1 cellular context compared by ENCODE assay signal in the genomic region with DNA sequence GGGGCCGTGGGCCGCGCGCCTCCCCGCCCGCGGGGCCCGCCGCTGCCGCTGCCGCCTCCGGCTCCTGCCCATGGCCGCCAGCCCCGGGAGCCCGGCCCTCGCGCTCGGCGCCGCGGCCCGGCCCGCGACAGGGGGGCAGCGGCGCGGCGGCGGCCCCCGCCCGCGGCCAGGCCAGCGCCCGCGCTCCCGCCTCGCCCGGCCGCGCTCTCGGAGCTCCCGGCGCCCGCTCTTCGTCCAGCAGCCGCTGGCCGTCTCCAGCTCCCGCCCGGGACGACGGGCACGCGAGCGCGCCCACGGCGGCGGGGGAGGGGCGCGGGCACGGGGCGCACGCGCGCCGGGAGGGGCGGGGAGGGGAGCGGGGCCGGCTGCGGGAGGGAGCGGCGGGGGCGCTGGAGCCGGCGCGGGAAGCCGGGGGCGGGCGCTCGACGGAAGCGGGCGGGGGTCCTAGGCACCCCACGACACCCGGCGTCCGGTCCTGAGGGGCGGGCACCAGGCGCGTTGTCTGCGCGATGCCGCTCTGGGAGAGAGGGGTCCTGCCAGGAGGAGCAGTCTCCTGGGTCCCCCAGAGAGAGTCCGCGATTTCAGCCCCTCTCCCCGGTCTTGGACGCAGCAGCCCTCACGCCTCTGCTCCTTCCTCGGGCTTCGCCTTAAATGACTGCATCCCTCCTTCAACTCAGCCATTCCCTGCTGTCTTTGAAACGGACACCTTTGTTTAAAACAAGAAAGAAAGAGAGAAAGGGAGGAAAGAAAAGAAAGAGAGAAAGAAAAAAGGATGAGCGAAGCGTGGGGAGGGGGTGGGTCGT.
TF ChIP-seq lines count a peak whose summit lies in the region.

No MANE protein-coding gene starts in this region.

TF ChIP-seq in A549, 52 proteins besides CTCF, POLR2A, EP300 and RAD21 (continued from another document):
- TF ChIP-seq CBX2 (IDR thresholded peaks at IDR 0.05; ENCODE audit: borderline replicate concordance, low read depth), result no peak
- TF ChIP-seq KDM1A (IDR thresholded peaks at IDR 0.05; ENCODE audit: low read depth), result no peak
- no peak for TF ChIP-seq PHF8 (IDR thresholded peaks at IDR 0.05; ENCODE audit: borderline replicate concordance, low read depth)
- no peak for TF ChIP-seq FOSL2 (IDR thresholded peaks at IDR 0.05)
- no peak for TF ChIP-seq FOSL2 (CRISPR knock-in tag; IDR thresholded peaks at IDR 0.05)
- no peak for TF ChIP-seq CHD2 (IDR thresholded peaks at IDR 0.05; ENCODE audit: low read length, partially characterized antibody)
- no peak for TF ChIP-seq HOXB5 (CRISPR knock-in tag; IDR thresholded peaks at IDR 0.05)
- no peak for TF ChIP-seq HDAC2 (IDR thresholded peaks at IDR 0.05)
- TF ChIP-seq ESRRA (IDR thresholded peaks at IDR 0.05; ENCODE audit: borderline replicate concordance, low read length), result no peak
- TF ChIP-seq FOXS1 (CRISPR knock-in tag; IDR thresholded peaks at IDR 0.05), result no peak
- no peak for TF ChIP-seq RNF2 (IDR thresholded peaks at IDR 0.05; ENCODE audit: borderline replicate concordance, low read depth)
- TF ChIP-seq MYC (IDR thresholded peaks at IDR 0.05; ENCODE audit: borderline replicate concordance, low read length), result no peak
- TF ChIP-seq, protein P1, sequence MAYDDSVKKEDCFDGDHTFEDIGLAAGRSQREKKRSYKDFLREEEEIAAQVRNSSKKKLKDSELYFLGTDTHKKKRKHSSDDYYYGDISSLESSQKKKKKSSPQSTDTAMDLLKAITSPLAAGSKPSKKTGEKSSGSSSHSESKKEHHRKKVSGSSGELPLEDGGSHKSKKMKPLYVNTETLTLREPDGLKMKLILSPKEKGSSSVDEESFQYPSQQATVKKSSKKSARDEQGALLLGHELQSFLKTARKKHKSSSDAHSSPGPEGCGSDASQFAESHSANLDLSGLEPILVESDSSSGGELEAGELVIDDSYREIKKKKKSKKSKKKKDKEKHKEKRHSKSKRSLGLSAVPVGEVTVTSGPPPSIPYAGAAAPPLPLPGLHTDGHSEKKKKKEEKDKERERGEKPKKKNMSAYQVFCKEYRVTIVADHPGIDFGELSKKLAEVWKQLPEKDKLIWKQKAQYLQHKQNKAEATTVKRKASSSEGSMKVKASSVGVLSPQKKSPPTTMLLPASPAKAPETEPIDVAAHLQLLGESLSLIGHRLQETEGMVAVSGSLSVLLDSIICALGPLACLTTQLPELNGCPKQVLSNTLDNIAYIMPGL (CRISPR knock-in tag; IDR thresholded peaks at IDR 0.05; ENCODE audit: borderline replicate concordance), result no peak
- TF ChIP-seq JUNB (IDR thresholded peaks at IDR 0.05), result no peak
- TF ChIP-seq, protein P2, sequence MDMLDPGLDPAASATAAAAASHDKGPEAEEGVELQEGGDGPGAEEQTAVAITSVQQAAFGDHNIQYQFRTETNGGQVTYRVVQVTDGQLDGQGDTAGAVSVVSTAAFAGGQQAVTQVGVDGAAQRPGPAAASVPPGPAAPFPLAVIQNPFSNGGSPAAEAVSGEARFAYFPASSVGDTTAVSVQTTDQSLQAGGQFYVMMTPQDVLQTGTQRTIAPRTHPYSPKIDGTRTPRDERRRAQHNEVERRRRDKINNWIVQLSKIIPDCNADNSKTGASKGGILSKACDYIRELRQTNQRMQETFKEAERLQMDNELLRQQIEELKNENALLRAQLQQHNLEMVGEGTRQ (IDR thresholded peaks at IDR 0.05), result no peak
